20 cellular contexts compared by ENCODE assay signal in the genomic region with DNA sequence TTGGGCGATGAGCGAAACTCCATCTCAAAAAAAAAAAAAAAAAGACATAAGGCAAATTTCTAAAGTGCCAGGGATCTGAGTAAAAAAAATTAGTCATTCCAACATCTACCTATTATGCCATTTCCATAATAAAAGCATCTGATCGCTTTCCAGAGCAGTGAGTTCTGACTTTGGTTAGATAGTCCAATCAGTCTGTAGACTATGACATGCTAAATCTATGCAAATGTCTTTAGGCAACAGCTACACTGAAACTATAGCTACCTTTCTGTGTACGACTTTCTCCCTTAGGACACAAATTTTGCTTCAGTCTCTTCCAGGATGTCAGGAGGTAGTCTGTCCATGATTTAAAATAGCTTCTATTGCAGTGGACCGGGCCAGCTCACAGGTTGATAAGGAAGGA. TPM values are rescaled to one million over a fixed set of nuclear protein-coding genes. Genes with fewer than 3 reads are reported as not detected.
DNase-seq lines count a peak whose midpoint lies in the region; ATAC-seq and TF ChIP-seq lines count a peak whose summit lies in the region.
"Had no signal": no experiment of that assay in that cellular context is flagged by ENCODE, and none has a peak within 500 bp of the region (broad histone marks: within the 10 kb centered on the region; RNA-seq: fewer than 3 reads in every experiment).

No MANE protein-coding gene starts in this region.

- H3K4me3 ChIP-seq in Caco-2 (ENCODE audit: low read depth, low read length) (no peak overlapping the region), right atrium auricular region (no peak overlapping the region), rectal smooth muscle tissue (ENCODE audit: low read length) (no peak overlapping the region)

- H3K9me3 Mint-ChIP-seq in Caco-2 (ENCODE audit: unreplicated experiment), result no peaks in the 10 kb centered on the region
- no peaks in the 10 kb centered on the region for H3K9me3 Mint-ChIP-seq in WTC11
- H3K9me3 Mint-ChIP-seq: stimulated activated memory B cell treated with anti-CD40 and anti-IgM and Interleukin-4, amounts not matched to agents 10 μg/mL and 1 μg/mL and 100 μg/mL, for 72 hours had no signal

- no peaks in the 10 kb centered on the region for H3K27me3 ChIP-seq in Caco-2 (replicated peaks; ENCODE audit: control insufficient read depth, insufficient read depth, low read length)
- H3K27me3 ChIP-seq in right atrium auricular region, result no peaks in the 10 kb centered on the region
- no peaks in the 10 kb centered on the region for H3K27me3 ChIP-seq in rectal smooth muscle tissue (ENCODE audit: control insufficient read depth, insufficient read depth, low read length)
- H3K27me3 ChIP-seq: brain microvascular endothelial cell had no signal

- H3K36me3 ChIP-seq in Caco-2 (ENCODE audit: control insufficient read depth, insufficient read depth, low read length), result no peaks in the 10 kb centered on the region
- H3K36me3 ChIP-seq in right atrium auricular region, result no peaks in the 10 kb centered on the region
- H3K36me3 ChIP-seq in rectal smooth muscle tissue (ENCODE audit: control insufficient read depth, insufficient read depth, low read length), result no peaks in the 10 kb centered on the region
- H3K36me3 ChIP-seq: brain microvascular endothelial cell had no signal

- H3K4me1 Mint-ChIP-seq in Caco-2 (ENCODE audit: low read depth, unreplicated experiment) (peaks cover 7% of the 10 kb centered on the region), WTC11 (peaks cover 24% of the 10 kb centered on the region)
- H3K4me1 Mint-ChIP-seq: stimulated activated memory B cell treated with anti-CD40 and anti-IgM and Interleukin-4, amounts not matched to agents 10 μg/mL and 1 μg/mL and 100 μg/mL, for 72 hours had no signal

- peaks cover 14% of the 10 kb centered on the region for H3K4me1 ChIP-seq in Caco-2
- peaks cover 0 to 35% of the 10 kb centered on the region in 2 donors for H3K4me1 ChIP-seq in right atrium auricular region
- peaks cover 15% of the 10 kb centered on the region for H3K4me1 ChIP-seq in rectal smooth muscle tissue (ENCODE audit: control insufficient read depth, insufficient read depth, low read length)

- no peaks in the 10 kb centered on the region for H3K36me3 Mint-ChIP-seq in Caco-2 (ENCODE audit: insufficient read depth, unreplicated experiment)
- no peaks in the 10 kb centered on the region for H3K36me3 Mint-ChIP-seq in WTC11
- H3K36me3 Mint-ChIP-seq: stimulated activated memory B cell treated with anti-CD40 and anti-IgM and Interleukin-4, amounts not matched to agents 10 μg/mL and 1 μg/mL and 100 μg/mL, for 72 hours had no signal

- TSS peak; percentile 91 for BruUV-seq in Caco-2 (replicated peaks; lab: Mats Ljungman, UMichigan)

- H3K4me3 Mint-ChIP-seq in Caco-2 (ENCODE audit: unreplicated experiment) (peak overlapping the region; percentile 52), WTC11 (no peak overlapping the region)
- H3K4me3 Mint-ChIP-seq: stimulated activated memory B cell treated with anti-CD40 and anti-IgM and Interleukin-4, amounts not matched to agents 10 μg/mL and 1 μg/mL and 100 μg/mL, for 72 hours had no signal

- CTCF ChIA-PET in Caco-2 (lab: Charles Lee), result no interaction called here
- CTCF ChIA-PET in WTC11 (lab: Charles Lee), result interaction anchor here (0.8 to 3.6 kb wide), 2 partner anchors 10 to 12 kb away, joined by 4 to 28 read pairs; no protein-coding TSS in a partner anchor

- peak overlapping the region; percentile 80 to 93 for H3K27ac ChIP-seq in right atrium auricular region
- peak overlapping the region; percentile 48 for H3K27ac ChIP-seq in rectal smooth muscle tissue (ENCODE audit: low read depth, low read length)
- H3K27ac ChIP-seq: HL-60 had no signal

- H3K9me3 ChIP-seq in Caco-2 (no peaks in the 10 kb centered on the region), right atrium auricular region (no peaks in the 10 kb centered on the region)

- peak overlapping the region; percentile 64 for H3K27ac Mint-ChIP-seq in Caco-2 (ENCODE audit: unreplicated experiment)
- peak overlapping the region; percentile 42 for H3K27ac Mint-ChIP-seq in WTC11
- H3K27ac Mint-ChIP-seq: stimulated activated memory B cell treated with anti-CD40 and anti-IgM and Interleukin-4, amounts not matched to agents 10 μg/mL and 1 μg/mL and 100 μg/mL, for 72 hours had no signal

- no peaks in the 10 kb centered on the region for H3K27me3 Mint-ChIP-seq in Caco-2 (ENCODE audit: insufficient read depth, unreplicated experiment)
- no peaks in the 10 kb centered on the region for H3K27me3 Mint-ChIP-seq in WTC11 (ENCODE audit: low read depth)
- H3K27me3 Mint-ChIP-seq: stimulated activated memory B cell treated with anti-CD40 and anti-IgM and Interleukin-4, amounts not matched to agents 10 μg/mL and 1 μg/mL and 100 μg/mL, for 72 hours had no signal

- no peak for TF ChIP-seq CTCF in Caco-2 (IDR thresholded peaks at IDR 0.05; ENCODE audit: insufficient read depth in 1 of 2, low read depth in 1 of 2, low read length in 1 of 2, severe bottlenecking in 1 of 2, unreplicated experiment in 1 of 2)
- no peak for TF ChIP-seq CTCF in WTC11 (IDR thresholded peaks at IDR 0.05)
- no peak for TF ChIP-seq CTCF in right atrium auricular region (IDR thresholded peaks at IDR 0.05)

- intact Hi-C loops in Caco-2 (cut with micrococcal nuclease; ENCODE audit: unreplicated experiment), result no loop called here

- H3K9ac ChIP-seq in rectal smooth muscle tissue (ENCODE audit: low read length), result no peak overlapping the region

- DNase-seq in Caco-2 (no peak), WTC11 (ENCODE audit: low spot score) (no peak), right atrium auricular region (ENCODE audit: low spot score) (no peak), glomerular visceral epithelial cell (ENCODE audit: extremely low spot score) (no peak)
- DNase-seq: activated CD4-positive, alpha-beta T cell treated with anti-CD3 and anti-CD28 coated beads for 1 hour; activated CD8-positive, alpha-beta memory T cell treated with anti-CD3 and anti-CD28 coated beads, Interleukin-2, amount 50 U/mL, for 4 hours; activated naive CD4-positive, alpha-beta T cell treated with Interleukin-2 at 50 U/mL for 16 hours; AML-193; effector memory CD4-positive, alpha-beta T cell; Karpas-422; NCI-H1417; NCI-H2227 treated with DMSO at 0.1 percent for 48 hours; SHP77 had no signal

- ATAC-seq in WTC11 (no peak), GM21529 (IDR thresholded peaks at IDR 0.05; ENCODE audit: unreplicated experiment) (no peak), GM19467 (IDR thresholded peaks at IDR 0.05; ENCODE audit: unreplicated experiment) (no peak), GM19023 (IDR thresholded peaks at IDR 0.05; ENCODE audit: unreplicated experiment) (no peak)
- ATAC-seq: stimulated activated memory B cell treated with anti-CD40 and anti-IgM and Interleukin-4, amounts not matched to agents 10 μg/mL and 1 μg/mL and 100 μg/mL, for 72 hours had no signal

- POLR2A ChIA-PET in Caco-2 (lab: Charles Lee), result no interaction called here
- POLR2A ChIA-PET in WTC11 (lab: Charles Lee), result no interaction called here

TF ChIP-seq in WTC11, 78 proteins besides CTCF, POLR2A, EP300 and RAD21:
- no peak for TF ChIP-seq FOXP1 (CRISPR knock-in tag; IDR thresholded peaks at IDR 0.05; ENCODE audit: borderline replicate concordance)
- no peak for TF ChIP-seq ZNF423 (CRISPR knock-in tag; IDR thresholded peaks at IDR 0.05)
- TF ChIP-seq NR1H2 (CRISPR knock-in tag; IDR thresholded peaks at IDR 0.05), result no peak
- no peak for TF ChIP-seq E2F4 (CRISPR knock-in tag; IDR thresholded peaks at IDR 0.05; ENCODE audit: borderline replicate concordance, low read depth)
- TF ChIP-seq MAX (CRISPR knock-in tag; IDR thresholded peaks at IDR 0.05), result no peak
- no peak for TF ChIP-seq TP53 (CRISPR knock-in tag; IDR thresholded peaks at IDR 0.05)
- no peak for TF ChIP-seq ATF3 (CRISPR knock-in tag; conservative IDR thresholded peaks at IDR 0.05)
- no peak for TF ChIP-seq TCF7 (CRISPR knock-in tag; IDR thresholded peaks at IDR 0.05; ENCODE audit: low read depth)
- TF ChIP-seq, protein P1, sequence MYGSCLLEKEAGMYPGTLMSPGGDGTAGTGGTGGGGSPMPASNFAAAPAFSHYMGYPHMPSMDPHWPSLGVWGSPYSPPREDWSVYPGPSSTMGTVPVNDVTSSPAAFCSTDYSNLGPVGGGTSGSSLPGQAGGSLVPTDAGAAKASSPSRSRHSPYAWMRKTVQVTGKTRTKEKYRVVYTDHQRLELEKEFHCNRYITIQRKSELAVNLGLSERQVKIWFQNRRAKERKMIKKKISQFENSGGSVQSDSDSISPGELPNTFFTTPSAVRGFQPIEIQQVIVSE (CRISPR knock-in tag; IDR thresholded peaks at IDR 0.05; ENCODE audit: borderline replicate concordance), result no peak

RNA-seq across cellular contexts. Expression of gene ARHGAP44, which starts 58.9 kb away (rescaled TPM):
- total RNA-seq in Caco-2 (2022) (3.3 and 4.5 TPM in 2 replicates), WTC11 (2021) (22.7 to 23.8 TPM (median 22.8 TPM) in 3 replicates), right atrium auricular region (10 to 100 TPM in 1 of 2 donors, 1 to 10 TPM in 1; 7.8 to 12.2 TPM)
